In the genomic region with DNA sequence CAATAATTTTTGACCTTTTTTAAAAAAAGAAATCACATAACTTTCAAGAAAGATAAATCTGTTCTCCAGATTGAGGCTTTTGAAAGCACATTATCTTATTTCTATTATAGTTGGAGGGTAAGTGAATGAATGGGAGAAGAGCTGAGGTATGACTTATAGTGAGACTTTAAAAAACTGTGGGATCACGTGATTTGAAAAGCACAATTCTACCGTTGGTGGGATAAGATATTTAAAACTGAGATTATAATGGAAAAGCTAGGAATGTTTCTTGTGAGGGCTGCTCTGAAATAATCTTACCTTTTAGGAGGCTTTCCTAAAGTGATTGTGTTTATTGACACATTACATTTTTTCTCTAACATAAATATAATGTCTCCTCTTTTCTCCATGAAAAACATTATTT, we compare ENCODE assay signal across 44 cellular contexts. TPM values are rescaled to one million over a fixed set of nuclear protein-coding genes. Genes with fewer than 3 reads are reported as not detected.
"Had no signal": no experiment of that assay in that cellular context is flagged by ENCODE, and none has a peak within 500 bp of the region (broad histone marks: within the 10 kb centered on the region; RNA-seq: fewer than 3 reads in every experiment).

No MANE protein-coding gene starts in this region.

- H3K4me3 ChIP-seq: adrenal gland, ascending aorta, body of pancreas, breast epithelium, cardiac muscle cell had no signal

- H3K9me3 ChIP-seq: adrenal gland, ascending aorta, body of pancreas, breast epithelium had no signal

- FAIRE-seq: astrocyte, bronchial epithelial cell had no signal

- H3K36me3 Mint-ChIP-seq: activated naive CD4-positive, alpha-beta T cell treated with anti-CD3 and anti-CD28 coated beads, Interleukin-2, amount 10 ng/mL, durations not matched to agents 7 days and 5 days; activated naive CD4-positive, alpha-beta T cell treated with anti-CD3 and anti-CD28 coated beads, Interleukin-2, amount 50 U/mL, for 24 hours; activated naive CD4-positive, alpha-beta T cell treated with anti-CD3 and anti-CD28 coated beads, Interleukin-2, amount 50 U/mL, for 72 hours; activated naive CD8-positive, alpha-beta T cell; activated naive CD8-positive, alpha-beta T cell treated with anti-CD3 and anti-CD28 coated beads for 36 hours; activated naive CD8-positive, alpha-beta T cell treated with anti-CD3 and anti-CD28 coated beads, Interleukin-2, amount 10 ng/mL, durations not matched to agents 7 days and 5 days; brain had no signal

- H3K36me3 ChIP-seq: adrenal gland, ascending aorta, brain microvascular endothelial cell, breast epithelium, cardiac muscle cell had no signal

- H3K27ac Mint-ChIP-seq: activated naive CD4-positive, alpha-beta T cell treated with anti-CD3 and anti-CD28 coated beads for 36 hours; activated naive CD4-positive, alpha-beta T cell treated with anti-CD3 and anti-CD28 coated beads, Interleukin-2, amount 10 ng/mL, durations not matched to agents 7 days and 5 days; activated naive CD4-positive, alpha-beta T cell treated with anti-CD3 and anti-CD28 coated beads, Interleukin-2, amount 50 U/mL, for 24 hours; activated naive CD4-positive, alpha-beta T cell treated with anti-CD3 and anti-CD28 coated beads, Interleukin-2, amount 50 U/mL, for 72 hours; activated naive CD8-positive, alpha-beta T cell; activated naive CD8-positive, alpha-beta T cell treated with anti-CD3 and anti-CD28 coated beads for 36 hours; activated naive CD8-positive, alpha-beta T cell treated with anti-CD3 and anti-CD28 coated beads, Interleukin-2, amount 10 ng/mL, durations not matched to agents 7 days and 5 days; activated naive CD8-positive, alpha-beta T cell treated with anti-CD3 and anti-CD28 coated beads, Interleukin-2, amount 50 U/mL, for 24 hours; activated T-cell treated with anti-CD3 and anti-CD28 coated beads, Interleukin-2, amount 50 U/mL, for 24 hours; activated T-cell treated with anti-CD3 and anti-CD28 coated beads, Interleukin-2, amount 50 U/mL, for 72 hours; activated T-helper 1 cell treated with anti-CD3 and anti-CD28 coated beads, Interleukin-12 subunit alpha, Interleukin-12 subunit beta, Interleukin-2, Interleukin-4 antibody, amounts not matched to agents 30 ng/mL and 10 ng/mL and 1 ng/mL, durations not matched to agents 14 hours and 24 hours and 36 hours; activated T-helper 17 cell treated with anti-CD3 and anti-CD28 coated beads, Interleukin-2, amount 50 U/mL, for 72 hours; activated T-helper 2 cell treated with anti-CD3 and anti-CD28 coated beads, Interferon-gamma antibody, Interleukin-2, Interleukin-4, amounts not matched to agents 10 μg/mL and 5 μg/mL and 100 μg/mL, durations not matched to agents 14 hours and 24 hours and 36 hours had no signal

- ATAC-seq: activated naive CD4-positive, alpha-beta T cell treated with anti-CD3 and anti-CD28 coated beads, Interleukin-2, amount 50 U/mL, for 72 hours; activated naive CD8-positive, alpha-beta T cell treated with anti-CD3 and anti-CD28 coated beads, Interleukin-2, amount 50 U/mL, for 24 hours; activated T-cell treated with anti-CD3 and anti-CD28 coated beads, Interleukin-2, amount 50 U/mL, for 4 hours; activated T-cell treated with anti-CD3 and anti-CD28 coated beads, Interleukin-2, amount 50 U/mL, for 72 hours; activated T-helper 17 cell treated with anti-CD3 and anti-CD28 coated beads, Interleukin-2, amount 50 U/mL, for 72 hours; body of pancreas had no signal

- H3K4me1 Mint-ChIP-seq: activated naive CD4-positive, alpha-beta T cell treated with anti-CD3 and anti-CD28 coated beads, Interleukin-2, amount 10 ng/mL, durations not matched to agents 7 days and 5 days; activated naive CD4-positive, alpha-beta T cell treated with anti-CD3 and anti-CD28 coated beads, Interleukin-2, amount 50 U/mL, for 24 hours; activated naive CD8-positive, alpha-beta T cell treated with anti-CD3 and anti-CD28 coated beads for 36 hours; activated naive CD8-positive, alpha-beta T cell treated with anti-CD3 and anti-CD28 coated beads, Interleukin-2, amount 10 ng/mL, durations not matched to agents 7 days and 5 days; activated naive CD8-positive, alpha-beta T cell treated with anti-CD3 and anti-CD28 coated beads, Interleukin-2, amount 50 U/mL, for 24 hours; activated T-helper 17 cell treated with anti-CD3 and anti-CD28 coated beads, Interleukin-2, amount 50 U/mL, for 72 hours; central memory CD8-positive, alpha-beta T cell had no signal

- H3K4me1 ChIP-seq: adrenal gland, ascending aorta, body of pancreas, breast epithelium had no signal

- H3K4me3 Mint-ChIP-seq: activated naive CD4-positive, alpha-beta T cell treated with anti-CD3 and anti-CD28 coated beads for 36 hours; activated naive CD4-positive, alpha-beta T cell treated with anti-CD3 and anti-CD28 coated beads, Interleukin-2, amount 10 ng/mL, durations not matched to agents 7 days and 5 days; activated naive CD4-positive, alpha-beta T cell treated with anti-CD3 and anti-CD28 coated beads, Interleukin-2, amount 50 U/mL, for 24 hours; activated naive CD8-positive, alpha-beta T cell; activated naive CD8-positive, alpha-beta T cell treated with anti-CD3 and anti-CD28 coated beads for 36 hours; activated naive CD8-positive, alpha-beta T cell treated with anti-CD3 and anti-CD28 coated beads, Interleukin-2, amount 10 ng/mL, durations not matched to agents 7 days and 5 days; activated naive CD8-positive, alpha-beta T cell treated with anti-CD3 and anti-CD28 coated beads, Interleukin-2, amount 50 U/mL, for 24 hours; activated T-cell treated with anti-CD3 and anti-CD28 coated beads, Interleukin-2, amount 50 U/mL, for 24 hours; activated T-cell treated with anti-CD3 and anti-CD28 coated beads, Interleukin-2, amount 50 U/mL, for 4 hours; activated T-cell treated with anti-CD3 and anti-CD28 coated beads, Interleukin-2, amount 50 U/mL, for 72 hours; activated T-helper 1 cell treated with anti-CD3 and anti-CD28 coated beads, Interleukin-12 subunit alpha, Interleukin-12 subunit beta, Interleukin-2, Interleukin-4 antibody, amounts not matched to agents 30 ng/mL and 10 ng/mL and 1 ng/mL, durations not matched to agents 14 hours and 24 hours and 36 hours; activated T-helper 17 cell treated with anti-CD3 and anti-CD28 coated beads, Interleukin-2, amount 50 U/mL, for 72 hours; brain; central memory CD8-positive, alpha-beta T cell had no signal

- H3K27me3 Mint-ChIP-seq: brain had no signal

- H3K9me3 Mint-ChIP-seq: activated naive CD4-positive, alpha-beta T cell treated with anti-CD3 and anti-CD28 coated beads for 36 hours; activated naive CD4-positive, alpha-beta T cell treated with anti-CD3 and anti-CD28 coated beads, Interleukin-2, amount 10 ng/mL, durations not matched to agents 7 days and 5 days; activated naive CD4-positive, alpha-beta T cell treated with anti-CD3 and anti-CD28 coated beads, Interleukin-2, amount 50 U/mL, for 24 hours; activated naive CD4-positive, alpha-beta T cell treated with anti-CD3 and anti-CD28 coated beads, Interleukin-2, amount 50 U/mL, for 72 hours; activated naive CD8-positive, alpha-beta T cell treated with anti-CD3 and anti-CD28 coated beads for 36 hours; activated naive CD8-positive, alpha-beta T cell treated with anti-CD3 and anti-CD28 coated beads, Interleukin-2, amount 10 ng/mL, durations not matched to agents 7 days and 5 days; activated naive CD8-positive, alpha-beta T cell treated with anti-CD3 and anti-CD28 coated beads, Interleukin-2, amount 50 U/mL, for 24 hours; activated T-cell treated with anti-CD3 and anti-CD28 coated beads, Interleukin-2, amount 50 U/mL, for 24 hours; activated T-cell treated with anti-CD3 and anti-CD28 coated beads, Interleukin-2, amount 50 U/mL, for 4 hours; activated T-cell treated with anti-CD3 and anti-CD28 coated beads, Interleukin-2, amount 50 U/mL, for 72 hours; activated T-helper 1 cell treated with anti-CD3 and anti-CD28 coated beads, Interleukin-12 subunit alpha, Interleukin-12 subunit beta, Interleukin-2, Interleukin-4 antibody, amounts not matched to agents 30 ng/mL and 10 ng/mL and 1 ng/mL, durations not matched to agents 14 hours and 24 hours and 36 hours; activated T-helper 17 cell treated with anti-CD3 and anti-CD28 coated beads, Interleukin-2, amount 50 U/mL, for 72 hours; activated T-helper 2 cell treated with anti-CD3 and anti-CD28 coated beads, Interferon-gamma antibody, Interleukin-2, Interleukin-4, amounts not matched to agents 10 μg/mL and 5 μg/mL and 100 μg/mL, durations not matched to agents 14 hours and 24 hours and 36 hours; central memory CD8-positive, alpha-beta T cell had no signal

- DNase-seq: activated effector memory CD4-positive, alpha-beta T cell treated with anti-CD3 and anti-CD28 coated beads, Interleukin-2, amount 50 U/mL, for 16 hours; activated effector memory CD4-positive, alpha-beta T cell treated with Interleukin-2 at 50 U/mL for 16 hours; activated gamma-delta T cell; activated gamma-delta T cell treated with Interleukin-2 at 50 U/mL for 16 hours; activated naive CD4-positive, alpha-beta T cell; activated naive CD4-positive, alpha-beta T cell treated with anti-CD3 and anti-CD28 coated beads for 36 hours; activated naive CD4-positive, alpha-beta T cell treated with anti-CD3 and anti-CD28 coated beads, Interleukin-2, amount 10 ng/mL, durations not matched to agents 7 days and 5 days; activated naive CD4-positive, alpha-beta T cell treated with anti-CD3 and anti-CD28 coated beads, Interleukin-2, amount 50 U/mL, for 16 hours; activated naive CD4-positive, alpha-beta T cell treated with Interleukin-2 at 50 U/mL for 16 hours; activated naive CD8-positive, alpha-beta T cell treated with anti-CD3 and anti-CD28 coated beads for 36 hours; activated naive CD8-positive, alpha-beta T cell treated with anti-CD3 and anti-CD28 coated beads, Interleukin-2, amount 10 ng/mL, durations not matched to agents 7 days and 5 days; activated naive CD8-positive, alpha-beta T cell treated with anti-CD3 and anti-CD28 coated beads, Interleukin-2, amount 50 U/mL, for 24 hours; activated T-cell treated with anti-CD3 and anti-CD28 coated beads, Interleukin-2, amount 50 U/mL, for 1 hour; activated T-cell treated with anti-CD3 and anti-CD28 coated beads, Interleukin-2, amount 50 U/mL, for 24 hours; activated T-cell treated with anti-CD3 and anti-CD28 coated beads, Interleukin-2, amount 50 U/mL, for 4 hours; activated T-cell treated with anti-CD3 and anti-CD28 coated beads, Interleukin-2, amount 50 U/mL, for 48 hours; activated T-cell treated with anti-CD3 and anti-CD28 coated beads, Interleukin-2, amount 50 U/mL, for 72 hours; adrenal gland; amniotic stem cell; amygdala; anterior cingulate cortex; aorta; body of pancreas; brain microvascular endothelial cell; caudate nucleus; central memory CD4-positive, alpha-beta T cell; cerebellar nuclear complex had no signal

- H3K27me3 ChIP-seq: adrenal gland, ascending aorta, body of pancreas, brain microvascular endothelial cell, breast epithelium, cardiac muscle cell had no signal

- H3K27ac ChIP-seq: adrenal gland, ascending aorta, body of pancreas, brain microvascular endothelial cell, breast epithelium, cardiac muscle cell had no signal

RNA-seq across cellular contexts. Expression of a gene that starts 9.5 kb away (rescaled TPM):
- total RNA-seq: activated naive CD4-positive, alpha-beta T cell treated with anti-CD3 and anti-CD28 coated beads for 36 hours; activated naive CD4-positive, alpha-beta T cell treated with anti-CD3 and anti-CD28 coated beads, Interleukin-2, amount 50 U/mL, for 72 hours; activated naive CD8-positive, alpha-beta T cell treated with anti-CD3 and anti-CD28 coated beads for 36 hours; activated naive CD8-positive, alpha-beta T cell treated with anti-CD3 and anti-CD28 coated beads, Interleukin-2, amount 10 ng/mL, durations not matched to agents 7 days and 5 days; activated T-cell treated with anti-CD3 and anti-CD28 coated beads, Interleukin-2, amount 50 U/mL, for 4 hours; activated T-cell treated with anti-CD3 and anti-CD28 coated beads, Interleukin-2, amount 50 U/mL, for 72 hours; activated T-helper 1 cell treated with anti-CD3 and anti-CD28 coated beads, Interleukin-12 subunit alpha, Interleukin-12 subunit beta, Interleukin-2, Interleukin-4 antibody, amounts not matched to agents 30 ng/mL and 10 ng/mL and 1 ng/mL, durations not matched to agents 14 hours and 24 hours and 36 hours; activated T-helper 17 cell treated with anti-CD3 and anti-CD28 coated beads, Interleukin-2, amount 50 U/mL, for 72 hours; activated T-helper 2 cell treated with anti-CD3 and anti-CD28 coated beads, Interferon-gamma antibody, Interleukin-2, Interleukin-4, amounts not matched to agents 10 μg/mL and 5 μg/mL and 100 μg/mL, durations not matched to agents 14 hours and 24 hours and 36 hours; adrenal gland; aorta; ascending aorta; astrocyte; body of pancreas; breast epithelium; bronchial epithelial cell; cardiac muscle cell; cardiac septum; cerebellum; chondrocyte had no signal
- polyA plus RNA-seq: adipose tissue, aorta, cardiac muscle cell had no signal
